9 cellular contexts compared by ENCODE assay signal in genomic region chr11:9716275-9717039, GRCh38. TPM values are rescaled to one million over a fixed set of nuclear protein-coding genes. Genes with fewer than 3 reads are reported as not detected.
DNase-seq lines count a peak whose midpoint lies in the region; ATAC-seq and TF ChIP-seq lines count a peak whose summit lies in the region.
"Had no signal": no experiment of that assay in that cellular context is flagged by ENCODE, and none has a peak within 500 bp of the region (broad histone marks: within the 10 kb centered on the region; RNA-seq: fewer than 3 reads in every experiment).

No MANE protein-coding gene starts in this region.

- intact Hi-C loops in stomach (cut with DNase I; ENCODE audit: low total_unique reads), result no loop called here

- no peaks in the 10 kb centered on the region for H3K9me3 ChIP-seq in fibroblast of lung (ENCODE audit: control insufficient read depth, insufficient read depth, low read depth, low read length)
- no peaks in the 10 kb centered on the region for H3K9me3 ChIP-seq in stomach

- no peak overlapping the region for H3K4me3 Mint-ChIP-seq in activated CD8-positive, alpha-beta memory T cell treated with anti-CD3 and anti-CD28 coated beads, Interleukin-2, amount 10 ng/mL, durations not matched to agents 7 days and 5 days

- no peak overlapping the region for H2AFZ ChIP-seq in fibroblast of lung (ENCODE audit: low read length)

- 62 to 76% (median 70%) methylated on average over 4 of the region's 4 CpGs for WGBS in stomach, 5 donors

- TF ChIP-seq EP300 in stomach (IDR thresholded peaks at IDR 0.05), result no peak

- no peak for TF ChIP-seq CTCF in fibroblast of lung (conservative IDR thresholded peaks at IDR 0.05 in 1 of 2, IDR thresholded peaks at IDR 0.05 in 1 of 2; ENCODE audit: low read depth in 1 of 2, low read length in 2 of 2)
- TF ChIP-seq CTCF in stomach (IDR thresholded peaks at IDR 0.05), result no peak

- H3K4me3 ChIP-seq in fibroblast of lung (replicated peaks in 1 of 4; ENCODE audit: control extremely low read depth in 1 of 4, insufficient read depth in 1 of 4, low read depth in 3 of 4, low read length in 4 of 4), result no peak overlapping the region
- H3K4me3 ChIP-seq in stomach, result no peak overlapping the region

- peaks cover 11% of the 10 kb centered on the region for H3K79me2 ChIP-seq in fibroblast of lung (ENCODE audit: control insufficient read depth, insufficient read depth, low read length)

- H3K27ac Mint-ChIP-seq in activated CD8-positive, alpha-beta memory T cell treated with anti-CD3 and anti-CD28 coated beads, Interleukin-2, amount 10 ng/mL, durations not matched to agents 7 days and 5 days, result peak overlapping the region; percentile 33

- H3K36me3 ChIP-seq in fibroblast of lung (ENCODE audit: control insufficient read depth, insufficient read depth, low read length) (peaks cover 3% of the 10 kb centered on the region), stomach (peaks cover 0 to 22% (median 12%) of the 10 kb centered on the region in 4 donors)

- H3K9ac ChIP-seq in fibroblast of lung (ENCODE audit: insufficient read depth, low read length), result no peak overlapping the region

- ATAC-seq in activated CD8-positive, alpha-beta memory T cell treated with anti-CD3 and anti-CD28 coated beads, Interleukin-2, amount 10 ng/mL, durations not matched to agents 7 days and 5 days, result no peak
- ATAC-seq in HG02970 (IDR thresholded peaks at IDR 0.05; ENCODE audit: low FRiP score, unreplicated experiment), result peak; percentile 58

- peak overlapping the region; percentile 6 for H3K4me2 ChIP-seq in fibroblast of lung (ENCODE audit: extremely low read depth, insufficient read depth, low read length)

- peaks cover 13% of the 10 kb centered on the region for H3K4me1 Mint-ChIP-seq in activated CD8-positive, alpha-beta memory T cell treated with anti-CD3 and anti-CD28 coated beads, Interleukin-2, amount 10 ng/mL, durations not matched to agents 7 days and 5 days

- no peak for TF ChIP-seq POLR2A in stomach (IDR thresholded peaks at IDR 0.05)

- peaks cover 25% of the 10 kb centered on the region for H3K36me3 Mint-ChIP-seq in activated CD8-positive, alpha-beta memory T cell treated with anti-CD3 and anti-CD28 coated beads, Interleukin-2, amount 10 ng/mL, durations not matched to agents 7 days and 5 days

- no peaks in the 10 kb centered on the region for H3K27me3 ChIP-seq in fibroblast of lung (ENCODE audit: control insufficient read depth, insufficient read depth, low read length)
- H3K27me3 ChIP-seq in stomach, result no peaks in the 10 kb centered on the region

- no peaks in the 10 kb centered on the region for H3K27me3 Mint-ChIP-seq in activated CD8-positive, alpha-beta memory T cell treated with anti-CD3 and anti-CD28 coated beads, Interleukin-2, amount 10 ng/mL, durations not matched to agents 7 days and 5 days

- DNase-seq in activated CD8-positive, alpha-beta memory T cell treated with anti-CD3 and anti-CD28 coated beads, Interleukin-2, amount 10 ng/mL, durations not matched to agents 7 days and 5 days, result no peak
- DNase-seq in activated CD8-positive, alpha-beta memory T cell treated with anti-CD3 and anti-CD28 coated beads, Interleukin-2, amount 50 U/mL, for 4 hours, result no peak
- DNase-seq in SIG-M5 (lab: John Stamatoyannopoulos, UW), result peak; percentile 74
- peak; percentile 73 to 92 for DNase-seq in fibroblast of lung (ENCODE audit: low read depth in 2 of 2)
- DNase-seq in stomach, result no peak
- no peak for DNase-seq in DMS53 (lab: John Stamatoyannopoulos, UW)
- DNase-seq in COR-L47 (lab: John Stamatoyannopoulos, UW), result no peak

- H3K27ac ChIP-seq in fibroblast of lung (ENCODE audit: insufficient read depth, low read length) (peak overlapping the region; percentile 0), stomach (peak overlapping the region in 3 of 5 donors; percentile 65 to 78 (median 70))
- H3K27ac ChIP-seq: C4-2B had no signal

- no peaks in the 10 kb centered on the region for H4K20me1 ChIP-seq in fibroblast of lung (ENCODE audit: control insufficient read depth, extremely low read depth, insufficient read depth, low read length)

- CTCF ChIA-PET in activated CD8-positive, alpha-beta memory T cell treated with anti-CD3 and anti-CD28 coated beads, Interleukin-2, amount 10 ng/mL, durations not matched to agents 7 days and 5 days (lab: Charles Lee), result interaction anchor here (0.6 kb wide), 1 partner anchor 115 kb away, joined by 4 read pairs; no protein-coding TSS in a partner anchor

- H3K4me1 ChIP-seq in fibroblast of lung (ENCODE audit: control insufficient read depth, extremely low read depth, insufficient read depth, low read length) (no peaks in the 10 kb centered on the region), stomach (peaks cover 0 to 46% (median 19%) of the 10 kb centered on the region in 4 donors)

- H3K9me3 Mint-ChIP-seq in activated CD8-positive, alpha-beta memory T cell treated with anti-CD3 and anti-CD28 coated beads, Interleukin-2, amount 10 ng/mL, durations not matched to agents 7 days and 5 days (ENCODE audit: low read depth), result peaks cover 3% of the 10 kb centered on the region

RNA-seq across cellular contexts. Expression of gene SWAP70, which starts 52.6 kb away (rescaled TPM):
- total RNA-seq in activated CD8-positive, alpha-beta memory T cell treated with anti-CD3 and anti-CD28 coated beads, Interleukin-2, amount 10 ng/mL, durations not matched to agents 7 days and 5 days, result 10 to 100 TPM in 1 of 2 experiments, 1 to 10 TPM in 1; 7.9 to 10.1 TPM
- total RNA-seq in fibroblast of lung (28.2 and 45.1 TPM in 2 replicates), stomach (10 to 100 TPM; 18.2 to 39.5 (median 19.8) TPM)
- polyA plus RNA-seq in fibroblast of lung (45.4 and 74.4 TPM in 2 replicates), stomach (10 to 100 TPM in 2 of 3 donors, 1 to 10 TPM in 1; 5.1 to 11.0 (median 10.1) TPM)
- polyA plus RNA-seq in fibroblast of lung (2012), result 33.8 and 58.0 TPM in 2 replicates
- polyA minus RNA-seq in fibroblast of lung (ENCODE audit: low replicate concordance), result 23.5 and 25.1 TPM in 2 replicates

Comparison
In these comparisons a context has a peak if more than half of its experiments do, and no peak if none do; other contexts are left out.
1. DNase-seq: peak in SIG-M5 (single experiment) and fibroblast of lung (2 of 2); none in activated CD8-positive, alpha-beta memory T cell treated with anti-CD3 and anti-CD28 coated beads, Interleukin-2, amount 10 ng/mL, durations not matched to agents 7 days and 5 days (single experiment), activated CD8-positive, alpha-beta memory T cell treated with anti-CD3 and anti-CD28 coated beads, Interleukin-2, amount 50 U/mL, for 4 hours (single experiment), stomach (single experiment), DMS53 (single experiment) and COR-L47 (single experiment).